In genomic region chr9:123825337-123825736, GRCh38 we compare ENCODE assay signal across 16 cellular contexts.
DNase-seq lines count a peak whose midpoint lies in the region; ATAC-seq and TF ChIP-seq lines count a peak whose summit lies in the region.
"Had no signal": no experiment of that assay in that cellular context is flagged by ENCODE, and none has a peak within 500 bp of the region (broad histone marks: within the 10 kb centered on the region; RNA-seq: fewer than 3 reads in every experiment).

No MANE protein-coding gene starts in this region.

- peak; percentile 26 for DNase-seq in AG08396 (ENCODE audit: low spot score)
- DNase-seq in HFFc6: peak; percentile 12
- DNase-seq in astrocyte of the cerebellum (ENCODE audit: low read depth): peak; percentile 13
- peak; percentile 50 for DNase-seq in iPS-NIHi7 (ENCODE audit: extremely low spot score)
- no peak for DNase-seq in OCI-M2 (lab: John Stamatoyannopoulos, UW; ENCODE audit: unreplicated experiment)
- no peak for DNase-seq in T1000 (lab: John Stamatoyannopoulos, UW)
- DNase-seq in NCI-H446 treated with DMSO at 0.1 percent for 48 hours (lab: John Stamatoyannopoulos, UW): no peak
- DNase-seq in Right ventricle myocardium superior: no peak
- DNase-seq: activated CD8-positive, alpha-beta memory T cell treated with anti-CD3 and anti-CD28 coated beads, Interleukin-2, amount 50 U/mL, for 4 hours; activated naive CD8-positive, alpha-beta T cell treated with anti-CD3 and anti-CD28 coated beads, Interleukin-2, amount 10 ng/mL, durations not matched to agents 7 days and 5 days; GF-D8; MM.1S; mucosa of descending colon; NCI-H345; stimulated activated CD4-positive, alpha-beta T cell treated with anti-CD3 and anti-CD28 coated beads, Interleukin-4, amount 100 ng/mL, for 1 hour; stimulated activated naive CD8-positive, alpha-beta T cell treated with anti-CD3 and anti-CD28 coated beads, Interleukin-15, Interleukin-2, amounts not matched to agents 100 U/mL and 50 U/mL, for 24 hours had no signal

- in situ Hi-C loops in astrocyte of the cerebellum (cut with HindIII; ENCODE audit: low sequenced_read_pairs): no loop called here

- no peak for ATAC-seq in Right ventricle myocardium superior (ENCODE audit: poor library complexity)
- ATAC-seq: mucosa of descending colon; stimulated activated naive CD8-positive, alpha-beta T cell treated with anti-CD3 and anti-CD28 coated beads, Interleukin-15, Interleukin-2, amounts not matched to agents 100 U/mL and 50 U/mL, for 24 hours had no signal

- no peak overlapping the region for H3K4me3 ChIP-seq in astrocyte of the cerebellum (ENCODE audit: low read depth, low read length)
- H3K4me3 ChIP-seq: mucosa of descending colon had no signal

- H3K36me3 Mint-ChIP-seq in HFFc6 (ENCODE audit: low read depth): peaks cover 37% of the 10 kb centered on the region

- TF ChIP-seq CTCF in HFFc6 (IDR thresholded peaks at IDR 0.05) (peak; percentile 51), astrocyte of the cerebellum (IDR thresholded peaks at IDR 0.05; ENCODE audit: low read depth, low read length, missing control alignments) (peak; percentile 35)

- no peaks in the 10 kb centered on the region for H3K4me1 Mint-ChIP-seq in HFFc6 (ENCODE audit: low read depth)
- H3K4me1 Mint-ChIP-seq: activated naive CD8-positive, alpha-beta T cell treated with anti-CD3 and anti-CD28 coated beads, Interleukin-2, amount 10 ng/mL, durations not matched to agents 7 days and 5 days had no signal

- H3K27me3 Mint-ChIP-seq in HFFc6 (ENCODE audit: insufficient read depth): no peaks in the 10 kb centered on the region

- H3K27ac Mint-ChIP-seq in HFFc6: no peak overlapping the region
- H3K27ac Mint-ChIP-seq: activated naive CD8-positive, alpha-beta T cell treated with anti-CD3 and anti-CD28 coated beads, Interleukin-2, amount 10 ng/mL, durations not matched to agents 7 days and 5 days had no signal

- no peak overlapping the region for H3K4me3 Mint-ChIP-seq in HFFc6
- H3K4me3 Mint-ChIP-seq: activated naive CD8-positive, alpha-beta T cell treated with anti-CD3 and anti-CD28 coated beads, Interleukin-2, amount 10 ng/mL, durations not matched to agents 7 days and 5 days had no signal

- intact Hi-C loops in Right ventricle myocardium superior (cut with DNase I): no loop called here

- peaks cover 31% of the 10 kb centered on the region for H3K9me3 Mint-ChIP-seq in HFFc6

Comparison
In these comparisons a context has a peak if more than half of its experiments do, and no peak if none do; other contexts are left out.
1. DNase-seq: peak in AG08396 (single experiment), HFFc6 (single experiment), astrocyte of the cerebellum (single experiment) and iPS-NIHi7 (single experiment); none in OCI-M2 (single experiment), T1000 (single experiment), NCI-H446 treated with DMSO at 0.1 percent for 48 hours (single experiment) and Right ventricle myocardium superior (single experiment).